ENCODE assay signal across 1 cellular context in the genomic region with DNA sequence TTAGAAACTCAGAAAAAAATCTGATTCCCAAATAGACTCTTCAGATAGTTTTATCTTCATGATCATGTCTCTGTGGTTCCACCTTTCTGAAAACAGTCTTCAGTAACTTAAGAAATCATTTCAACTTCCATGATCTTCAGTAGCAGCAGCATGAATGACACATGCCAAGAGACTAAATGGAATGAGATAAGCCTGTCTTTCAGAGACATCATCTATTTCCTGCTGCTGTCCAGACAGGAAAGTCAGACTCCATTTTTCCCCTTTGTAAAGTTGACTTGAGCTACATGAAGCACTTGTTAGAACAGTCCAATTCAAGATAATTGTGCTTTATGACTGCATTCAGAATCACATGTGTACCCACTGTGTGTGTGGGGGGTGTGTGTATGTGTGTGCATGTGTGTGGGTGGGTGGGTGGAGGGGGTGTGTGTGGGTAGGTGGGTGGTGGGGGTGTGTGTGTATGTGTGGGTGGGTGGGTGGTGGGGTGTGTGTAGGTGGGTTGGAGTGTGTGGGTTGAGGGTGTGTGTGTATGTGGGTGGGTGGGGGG.
A peak's percentile ranks its signal among the peaks of the same experiment; 100 is the strongest.
TF ChIP-seq lines count a peak whose summit lies in the region.

No MANE protein-coding gene starts in this region.

TF ChIP-seq in K562, 482 proteins besides CTCF, POLR2A, EP300 and RAD21 (continued from another document):
- TF ChIP-seq, protein P1, sequence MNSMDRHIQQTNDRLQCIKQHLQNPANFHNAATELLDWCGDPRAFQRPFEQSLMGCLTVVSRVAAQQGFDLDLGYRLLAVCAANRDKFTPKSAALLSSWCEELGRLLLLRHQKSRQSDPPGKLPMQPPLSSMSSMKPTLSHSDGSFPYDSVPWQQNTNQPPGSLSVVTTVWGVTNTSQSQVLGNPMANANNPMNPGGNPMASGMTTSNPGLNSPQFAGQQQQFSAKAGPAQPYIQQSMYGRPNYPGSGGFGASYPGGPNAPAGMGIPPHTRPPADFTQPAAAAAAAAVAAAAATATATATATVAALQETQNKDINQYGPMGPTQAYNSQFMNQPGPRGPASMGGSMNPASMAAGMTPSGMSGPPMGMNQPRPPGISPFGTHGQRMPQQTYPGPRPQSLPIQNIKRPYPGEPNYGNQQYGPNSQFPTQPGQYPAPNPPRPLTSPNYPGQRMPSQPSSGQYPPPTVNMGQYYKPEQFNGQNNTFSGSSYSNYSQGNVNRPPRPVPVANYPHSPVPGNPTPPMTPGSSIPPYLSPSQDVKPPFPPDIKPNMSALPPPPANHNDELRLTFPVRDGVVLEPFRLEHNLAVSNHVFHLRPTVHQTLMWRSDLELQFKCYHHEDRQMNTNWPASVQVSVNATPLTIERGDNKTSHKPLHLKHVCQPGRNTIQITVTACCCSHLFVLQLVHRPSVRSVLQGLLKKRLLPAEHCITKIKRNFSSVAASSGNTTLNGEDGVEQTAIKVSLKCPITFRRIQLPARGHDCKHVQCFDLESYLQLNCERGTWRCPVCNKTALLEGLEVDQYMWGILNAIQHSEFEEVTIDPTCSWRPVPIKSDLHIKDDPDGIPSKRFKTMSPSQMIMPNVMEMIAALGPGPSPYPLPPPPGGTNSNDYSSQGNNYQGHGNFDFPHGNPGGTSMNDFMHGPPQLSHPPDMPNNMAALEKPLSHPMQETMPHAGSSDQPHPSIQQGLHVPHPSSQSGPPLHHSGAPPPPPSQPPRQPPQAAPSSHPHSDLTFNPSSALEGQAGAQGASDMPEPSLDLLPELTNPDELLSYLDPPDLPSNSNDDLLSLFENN (IDR thresholded peaks at IDR 0.05; ENCODE audit: low read depth in 2 of 2, low read length in 2 of 2): no peak
- peak; percentile 92 for TF ChIP-seq EGR1 (conservative IDR thresholded peaks at IDR 0.05)
- TF ChIP-seq, protein P2, sequence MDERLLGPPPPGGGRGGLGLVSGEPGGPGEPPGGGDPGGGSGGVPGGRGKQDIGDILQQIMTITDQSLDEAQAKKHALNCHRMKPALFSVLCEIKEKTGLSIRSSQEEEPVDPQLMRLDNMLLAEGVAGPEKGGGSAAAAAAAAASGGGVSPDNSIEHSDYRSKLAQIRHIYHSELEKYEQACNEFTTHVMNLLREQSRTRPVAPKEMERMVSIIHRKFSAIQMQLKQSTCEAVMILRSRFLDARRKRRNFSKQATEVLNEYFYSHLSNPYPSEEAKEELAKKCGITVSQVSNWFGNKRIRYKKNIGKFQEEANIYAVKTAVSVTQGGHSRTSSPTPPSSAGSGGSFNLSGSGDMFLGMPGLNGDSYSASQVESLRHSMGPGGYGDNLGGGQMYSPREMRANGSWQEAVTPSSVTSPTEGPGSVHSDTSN (CRISPR knock-in tag; IDR thresholded peaks at IDR 0.05; ENCODE audit: low read depth): no peak
- TF ChIP-seq, protein P2 (tag; conservative IDR thresholded peaks at IDR 0.05; ENCODE audit: low read depth): peak; percentile 85
- no peak for TF ChIP-seq CBX1 (IDR thresholded peaks at IDR 0.05; ENCODE audit: low read depth)
- no peak for TF ChIP-seq EHMT2 (IDR thresholded peaks at IDR 0.05)
- TF ChIP-seq HSF4 (CRISPR knock-in tag; IDR thresholded peaks at IDR 0.05; ENCODE audit: borderline replicate concordance): no peak
- no peak for TF ChIP-seq ZC3H11A (IDR thresholded peaks at IDR 0.05; ENCODE audit: low read depth, low read length)
- TF ChIP-seq, protein P3, sequence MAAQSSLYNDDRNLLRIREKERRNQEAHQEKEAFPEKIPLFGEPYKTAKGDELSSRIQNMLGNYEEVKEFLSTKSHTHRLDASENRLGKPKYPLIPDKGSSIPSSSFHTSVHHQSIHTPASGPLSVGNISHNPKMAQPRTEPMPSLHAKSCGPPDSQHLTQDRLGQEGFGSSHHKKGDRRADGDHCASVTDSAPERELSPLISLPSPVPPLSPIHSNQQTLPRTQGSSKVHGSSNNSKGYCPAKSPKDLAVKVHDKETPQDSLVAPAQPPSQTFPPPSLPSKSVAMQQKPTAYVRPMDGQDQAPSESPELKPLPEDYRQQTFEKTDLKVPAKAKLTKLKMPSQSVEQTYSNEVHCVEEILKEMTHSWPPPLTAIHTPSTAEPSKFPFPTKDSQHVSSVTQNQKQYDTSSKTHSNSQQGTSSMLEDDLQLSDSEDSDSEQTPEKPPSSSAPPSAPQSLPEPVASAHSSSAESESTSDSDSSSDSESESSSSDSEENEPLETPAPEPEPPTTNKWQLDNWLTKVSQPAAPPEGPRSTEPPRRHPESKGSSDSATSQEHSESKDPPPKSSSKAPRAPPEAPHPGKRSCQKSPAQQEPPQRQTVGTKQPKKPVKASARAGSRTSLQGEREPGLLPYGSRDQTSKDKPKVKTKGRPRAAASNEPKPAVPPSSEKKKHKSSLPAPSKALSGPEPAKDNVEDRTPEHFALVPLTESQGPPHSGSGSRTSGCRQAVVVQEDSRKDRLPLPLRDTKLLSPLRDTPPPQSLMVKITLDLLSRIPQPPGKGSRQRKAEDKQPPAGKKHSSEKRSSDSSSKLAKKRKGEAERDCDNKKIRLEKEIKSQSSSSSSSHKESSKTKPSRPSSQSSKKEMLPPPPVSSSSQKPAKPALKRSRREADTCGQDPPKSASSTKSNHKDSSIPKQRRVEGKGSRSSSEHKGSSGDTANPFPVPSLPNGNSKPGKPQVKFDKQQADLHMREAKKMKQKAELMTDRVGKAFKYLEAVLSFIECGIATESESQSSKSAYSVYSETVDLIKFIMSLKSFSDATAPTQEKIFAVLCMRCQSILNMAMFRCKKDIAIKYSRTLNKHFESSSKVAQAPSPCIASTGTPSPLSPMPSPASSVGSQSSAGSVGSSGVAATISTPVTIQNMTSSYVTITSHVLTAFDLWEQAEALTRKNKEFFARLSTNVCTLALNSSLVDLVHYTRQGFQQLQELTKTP (IDR thresholded peaks at IDR 0.05; ENCODE audit: low read depth in 1 of 2, partially characterized antibody in 2 of 2): no peak
- TF ChIP-seq CBFB (CRISPR knock-in tag; IDR thresholded peaks at IDR 0.05): no peak
